ENCODE assay signal across 9 cellular contexts in genomic region chr2:101063753-101064502, GRCh38.
DNase-seq lines count a peak whose midpoint lies in the region; ATAC-seq and TF ChIP-seq lines count a peak whose summit lies in the region.
"Had no signal": no experiment of that assay in that cellular context is flagged by ENCODE, and none has a peak within 500 bp of the region (broad histone marks: within the 10 kb centered on the region; RNA-seq: fewer than 3 reads in every experiment).

No MANE protein-coding gene starts in this region.

- no peak overlapping the region for H3K4me3 Mint-ChIP-seq in activated CD8-positive, alpha-beta T cell treated with anti-CD3 and anti-CD28 coated beads for 36 hours
- H3K4me3 Mint-ChIP-seq: activated naive CD8-positive, alpha-beta T cell treated with anti-CD3 and anti-CD28 coated beads, Interleukin-2, amount 50 U/mL, for 24 hours had no signal

- no peak overlapping the region for H3K27ac ChIP-seq in OCI-LY3 (ENCODE audit: low read length)
- H3K27ac ChIP-seq in sigmoid colon: peak overlapping the region in 3 of 4 donors; percentile 16 to 39 (median 37)

- H3K36me3 ChIP-seq in OCI-LY3 (replicated peaks; ENCODE audit: low read depth, low read length) (no peaks in the 10 kb centered on the region), sigmoid colon (no peaks in the 10 kb centered on the region)

- TF ChIP-seq CTCF in OCI-LY3 (IDR thresholded peaks at IDR 0.05; ENCODE audit: low read depth, low read length) (no peak), sigmoid colon (IDR thresholded peaks at IDR 0.05) (no peak)
- no peak for TF ChIP-seq CTCF in activated CD8-positive, alpha-beta T cell treated with anti-CD3 and anti-CD28 coated beads for 36 hours (IDR thresholded peaks at IDR 0.05)

- H3K79me2 ChIP-seq in OCI-LY3 (ENCODE audit: low read length): no peaks in the 10 kb centered on the region

- H3K4me1 Mint-ChIP-seq in activated CD8-positive, alpha-beta T cell treated with anti-CD3 and anti-CD28 coated beads for 36 hours (ENCODE audit: low read depth): no peaks in the 10 kb centered on the region

- no peaks in the 10 kb centered on the region for H3K9me3 Mint-ChIP-seq in activated CD8-positive, alpha-beta T cell treated with anti-CD3 and anti-CD28 coated beads for 36 hours
- H3K9me3 Mint-ChIP-seq: activated naive CD8-positive, alpha-beta T cell treated with anti-CD3 and anti-CD28 coated beads, Interleukin-2, amount 50 U/mL, for 24 hours had no signal

- H2AFZ ChIP-seq in OCI-LY3 (ENCODE audit: low read depth, low read length): no peak overlapping the region

- no peaks in the 10 kb centered on the region for H3K27me3 Mint-ChIP-seq in activated CD8-positive, alpha-beta T cell treated with anti-CD3 and anti-CD28 coated beads for 36 hours

- ATAC-seq in GM21360 (IDR thresholded peaks at IDR 0.05; ENCODE audit: unreplicated experiment) (no peak), HG03045 (IDR thresholded peaks at IDR 0.05; ENCODE audit: unreplicated experiment) (no peak)
- ATAC-seq in activated CD8-positive, alpha-beta T cell treated with anti-CD3 and anti-CD28 coated beads for 36 hours: no peak
- no peak for ATAC-seq in stimulated activated naive CD8-positive, alpha-beta T cell treated with anti-CD3 and anti-CD28 coated beads, Interleukin-15, Interleukin-2, amounts not matched to agents 100 U/mL and 50 U/mL, for 24 hours
- ATAC-seq: activated naive CD8-positive, alpha-beta T cell treated with anti-CD3 and anti-CD28 coated beads, Interleukin-2, amount 50 U/mL, for 24 hours had no signal

- DNase-seq in GM04503 (ENCODE audit: low read depth): peak; percentile 63
- peak; percentile 67 for DNase-seq in fibroblast of gingiva (ENCODE audit: low read depth)
- no peak for DNase-seq in sigmoid colon
- DNase-seq in activated CD8-positive, alpha-beta T cell treated with anti-CD3 and anti-CD28 coated beads for 36 hours: no peak
- DNase-seq in stimulated activated naive CD8-positive, alpha-beta T cell treated with anti-CD3 and anti-CD28 coated beads, Interleukin-15, Interleukin-2, amounts not matched to agents 100 U/mL and 50 U/mL, for 24 hours: no peak
- DNase-seq: activated naive CD8-positive, alpha-beta T cell treated with anti-CD3 and anti-CD28 coated beads, Interleukin-2, amount 50 U/mL, for 24 hours had no signal

- TF ChIP-seq POLR2A in sigmoid colon (IDR thresholded peaks at IDR 0.05): no peak

- no peak overlapping the region for H3K27ac Mint-ChIP-seq in activated CD8-positive, alpha-beta T cell treated with anti-CD3 and anti-CD28 coated beads for 36 hours
- H3K27ac Mint-ChIP-seq: activated naive CD8-positive, alpha-beta T cell treated with anti-CD3 and anti-CD28 coated beads, Interleukin-2, amount 50 U/mL, for 24 hours had no signal

- H3K4me2 ChIP-seq in OCI-LY3 (ENCODE audit: low read length): peak overlapping the region; percentile 55; the same call in 1 of the 2 replicates

- H4K20me1 ChIP-seq in OCI-LY3 (ENCODE audit: insufficient read depth, low read length): no peaks in the 10 kb centered on the region

- POLR2A ChIA-PET in activated CD8-positive, alpha-beta T cell treated with anti-CD3 and anti-CD28 coated beads for 36 hours (lab: Charles Lee): interaction anchor here (1.3 kb wide), 1 partner anchor 8 kb away, joined by 3 read pairs; no protein-coding TSS in a partner anchor

- no peak overlapping the region for H3K9ac ChIP-seq in OCI-LY3 (ENCODE audit: low read length)

- no peak for TF ChIP-seq EP300 in sigmoid colon (IDR thresholded peaks at IDR 0.05)

- H3K4me1 ChIP-seq in OCI-LY3 (ENCODE audit: low read length): peaks cover 16% of the 10 kb centered on the region
- peaks cover 0 to 25% (median 21%) of the 10 kb centered on the region in 4 donors for H3K4me1 ChIP-seq in sigmoid colon

- H3K4me3 ChIP-seq in OCI-LY3 (ENCODE audit: low read length) (no peak overlapping the region), sigmoid colon (no peak overlapping the region)

- H3K9me3 ChIP-seq in OCI-LY3 (ENCODE audit: insufficient read depth, low read length): no peaks in the 10 kb centered on the region
- no peaks in the 10 kb centered on the region for H3K9me3 ChIP-seq in sigmoid colon

- no peaks in the 10 kb centered on the region for H3K36me3 Mint-ChIP-seq in activated CD8-positive, alpha-beta T cell treated with anti-CD3 and anti-CD28 coated beads for 36 hours (ENCODE audit: low read depth)

- 0 out of 2 replicates have a peak, but pooled peaks cover 2% of the 10 kb centered on the region for H3K27me3 ChIP-seq in OCI-LY3 (ENCODE audit: low read depth, low read length)
- no peaks in the 10 kb centered on the region for H3K27me3 ChIP-seq in sigmoid colon

- CTCF ChIA-PET in activated CD8-positive, alpha-beta T cell treated with anti-CD3 and anti-CD28 coated beads for 36 hours (lab: Charles Lee): no interaction called here

- intact Hi-C loops in sigmoid colon (cut with DNase I): no loop called here
- intact Hi-C loops in activated CD8-positive, alpha-beta T cell treated with anti-CD3 and anti-CD28 coated beads for 36 hours (cut with micrococcal nuclease): no loop called here

- WGBS in sigmoid colon, 2 donors: 83 to 90% methylated on average over 3 of the region's 3 CpGs

Comparison
In these comparisons a context has a peak if more than half of its experiments do, and no peak if none do; other contexts are left out.
1. DNase-seq: peak in GM04503 (single experiment) and fibroblast of gingiva (single experiment); none in sigmoid colon (single experiment), activated CD8-positive, alpha-beta T cell treated with anti-CD3 and anti-CD28 coated beads for 36 hours (single experiment) and stimulated activated naive CD8-positive, alpha-beta T cell treated with anti-CD3 and anti-CD28 coated beads, Interleukin-15, Interleukin-2, amounts not matched to agents 100 U/mL and 50 U/mL, for 24 hours (single experiment).